18 cellular contexts compared by ENCODE assay signal in genomic region chr2:5933669-5934068, GRCh38.
"Had no signal": no experiment of that assay in that cellular context is flagged by ENCODE, and none has a peak within 500 bp of the region (broad histone marks: within the 10 kb centered on the region; RNA-seq: fewer than 3 reads in every experiment).

No MANE protein-coding gene starts in this region.

- DNase-seq: activated CD4-positive, alpha-beta memory T cell treated with anti-CD3 and anti-CD28 coated beads for 36 hours; activated CD4-positive, alpha-beta T cell treated with anti-CD3 and anti-CD28 coated beads for 4 hours; activated CD4-positive, CD25-positive, alpha-beta regulatory T cell; activated naive CD4-positive, alpha-beta T cell treated with Interleukin-2 at 50 U/mL for 16 hours; activated naive CD8-positive, alpha-beta T cell treated with anti-CD3 and anti-CD28 coated beads for 36 hours; activated T-cell treated with anti-CD3 and anti-CD28 coated beads, Interleukin-2, amount 50 U/mL, for 48 hours; endodermal cell; heart right ventricle; kidney; pancreas; stimulated activated CD4-positive, alpha-beta T cell treated with anti-CD3 and anti-CD28 coated beads, Interleukin-2, amount 100 ng/mL, for 48 hours; stimulated activated CD8-positive, alpha-beta memory T cell treated with anti-CD3 and anti-CD28 coated beads, Interleukin-4, amount 100 ng/mL, for 48 hours; stimulated activated naive B cell treated with anti-CD40 and anti-IgM and Interleukin-4, amounts not matched to agents 10 μg/mL and 1 μg/mL and 100 μg/mL, for 72 hours; T1000; tibial artery had no signal

- H3K27ac ChIP-seq: breast epithelium, coronary artery, heart right ventricle, neutrophil, pancreas, tibial artery had no signal
